ENCODE assay signal across 17 cellular contexts in the genomic region with DNA sequence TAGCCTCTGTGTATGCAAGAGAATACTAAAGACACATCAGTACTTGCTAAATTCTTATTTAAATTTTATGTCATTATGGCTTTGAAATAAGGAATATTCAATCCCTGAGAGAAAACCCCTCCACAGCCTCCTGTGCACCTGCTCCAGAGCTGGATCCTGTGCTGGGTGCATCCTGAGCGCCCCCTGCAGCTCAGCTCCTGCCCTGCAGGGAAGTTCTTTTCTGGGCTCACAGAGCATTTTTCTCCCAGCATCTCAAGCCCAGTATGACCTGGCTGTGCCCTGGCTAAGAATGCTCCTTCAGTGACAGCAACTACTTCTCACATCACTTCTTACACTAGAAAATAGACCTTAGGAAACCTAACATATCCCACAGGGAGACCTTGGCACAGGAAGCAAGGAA.
DNase-seq lines count a peak whose midpoint lies in the region; ATAC-seq and TF ChIP-seq lines count a peak whose summit lies in the region.
"Had no signal": no experiment of that assay in that cellular context is flagged by ENCODE, and none has a peak within 500 bp of the region (broad histone marks: within the 10 kb centered on the region; RNA-seq: fewer than 3 reads in every experiment).

No MANE protein-coding gene starts in this region.

- intact Hi-C loops in natural killer cell (cut with micrococcal nuclease) = loop anchor here (2.0 to 10.0 kb wide), 2 partner anchors 77 to 233 kb away; no protein-coding TSS in a partner anchor

- DNase-seq in activated gamma-delta T cell treated with Interleukin-2 at 50 U/mL for 16 hours (peak; percentile 22), activated gamma-delta T cell (lab: John Stamatoyannopoulos, UW) (no peak), natural killer cell (no peak), Karpas-422 (no peak), NCI-H128 (lab: John Stamatoyannopoulos, UW; ENCODE audit: unreplicated experiment) (no peak)
- peak; percentile 26 for DNase-seq in activated T-cell treated with anti-CD3 and anti-CD28 coated beads, Interleukin-2, amount 50 U/mL, for 4 hours
- DNase-seq: GOT3; Kasumi-1; NCI-H146; NCI-H2107; NCI-H226; NCI-H526; NK-92 treated with Interleukin-12 subunit alpha and Interleukin-12 subunit beta, amount 100 ng/mL, for 24 hours had no signal

- H3K4me3 Mint-ChIP-seq in activated T-cell treated with anti-CD3 and anti-CD28 coated beads, Interleukin-2, amount 50 U/mL, for 4 hours = no peak overlapping the region
- peak overlapping the region; percentile 77 for H3K4me3 Mint-ChIP-seq in natural killer cell
- H3K4me3 Mint-ChIP-seq: CD4-positive, alpha-beta T cell had no signal

- H3K9ac ChIP-seq in Loucy (ENCODE audit: low read depth, low read length, poor library complexity, severe bottlenecking) (no peak overlapping the region), Karpas-422 (ENCODE audit: low read length) (no peak overlapping the region)

- H3K9me2 ChIP-seq in Loucy (replicated peaks; ENCODE audit: low read depth, low read length) (no peaks in the 10 kb centered on the region), Karpas-422 (replicated peaks; ENCODE audit: insufficient read depth, low read length) (no peaks in the 10 kb centered on the region)

- no peaks in the 10 kb centered on the region for H3K36me3 Mint-ChIP-seq in activated T-cell treated with anti-CD3 and anti-CD28 coated beads, Interleukin-2, amount 50 U/mL, for 4 hours (ENCODE audit: insufficient read depth)
- no peaks in the 10 kb centered on the region for H3K36me3 Mint-ChIP-seq in natural killer cell

- no peak for ATAC-seq in activated T-cell treated with anti-CD3 and anti-CD28 coated beads, Interleukin-2, amount 50 U/mL, for 4 hours
- ATAC-seq in natural killer cell (no peak), HG03135 (IDR thresholded peaks at IDR 0.05; ENCODE audit: unreplicated experiment) (no peak)

- H3F3A ChIP-seq in Loucy (ENCODE audit: low read depth) = no peaks in the 10 kb centered on the region

- peaks cover 60% of the 10 kb centered on the region for H3K4me1 ChIP-seq in Loucy (ENCODE audit: insufficient read depth, low read length, poor library complexity, severe bottlenecking)
- H3K4me1 ChIP-seq in Karpas-422 (ENCODE audit: low read length) = no peaks in the 10 kb centered on the region
- H3K4me1 ChIP-seq: SJSA1 had no signal

- H4K20me1 ChIP-seq in Loucy (ENCODE audit: insufficient read depth, low read length, poor library complexity, severe bottlenecking) = no peaks in the 10 kb centered on the region
- no peaks in the 10 kb centered on the region for H4K20me1 ChIP-seq in Karpas-422 (ENCODE audit: insufficient read depth, low read depth, low read length)

- H3K4me2 ChIP-seq in Loucy (ENCODE audit: low read depth, low read length, poor library complexity, severe bottlenecking) (no peak overlapping the region), Karpas-422 (ENCODE audit: low read depth, low read length, poor library complexity, severe bottlenecking) (no peak overlapping the region)

- H3K79me2 ChIP-seq in Loucy (ENCODE audit: insufficient read depth, low read length) = no peaks in the 10 kb centered on the region
- H3K79me2 ChIP-seq in Karpas-422 (ENCODE audit: low read length) = no peaks in the 10 kb centered on the region

- H2AFZ ChIP-seq in Loucy (ENCODE audit: low read length) (no peak overlapping the region), Karpas-422 (ENCODE audit: low read length) (no peak overlapping the region)

- peak overlapping the region; percentile 69 to 86 for H3K27ac Mint-ChIP-seq in natural killer cell
- H3K27ac Mint-ChIP-seq: CD4-positive, alpha-beta T cell had no signal

- no peaks in the 10 kb centered on the region for H3K9me3 ChIP-seq in Loucy (ENCODE audit: insufficient read depth, low read depth, low read length)
- no peaks in the 10 kb centered on the region for H3K9me3 ChIP-seq in Karpas-422 (ENCODE audit: low read length)
- H3K9me3 ChIP-seq: SJSA1 had no signal

- H3K36me3 ChIP-seq in Loucy (ENCODE audit: insufficient read depth, low read length) = no peaks in the 10 kb centered on the region
- no peaks in the 10 kb centered on the region for H3K36me3 ChIP-seq in Karpas-422 (ENCODE audit: insufficient read depth, low read length)
- H3K36me3 ChIP-seq: SJSA1 had no signal

- no peaks in the 10 kb centered on the region for H3K4me1 Mint-ChIP-seq in activated T-cell treated with anti-CD3 and anti-CD28 coated beads, Interleukin-2, amount 50 U/mL, for 4 hours (ENCODE audit: low read depth)
- H3K4me1 Mint-ChIP-seq in natural killer cell = peaks cover 14 to 68% of the 10 kb centered on the region in 2 donors

- TF ChIP-seq CTCF in Loucy (conservative IDR thresholded peaks at IDR 0.05; ENCODE audit: low read length) (peak; percentile 80), natural killer cell (IDR thresholded peaks at IDR 0.05) (peak; percentile 66)

- H3K27ac ChIP-seq in Karpas-422 (ENCODE audit: low read length) = no peak overlapping the region
- H3K27ac ChIP-seq: SJSA1 had no signal

- no peak overlapping the region for H3K4me3 ChIP-seq in Loucy (ENCODE audit: low read length, poor library complexity, severe bottlenecking)
- H3K4me3 ChIP-seq in Karpas-422 (ENCODE audit: low read length) = no peak overlapping the region
- H3K4me3 ChIP-seq: SJSA1 had no signal

- H3K27me3 Mint-ChIP-seq in activated T-cell treated with anti-CD3 and anti-CD28 coated beads, Interleukin-2, amount 50 U/mL, for 4 hours (ENCODE audit: low read depth) = no peaks in the 10 kb centered on the region
- H3K27me3 Mint-ChIP-seq in natural killer cell (ENCODE audit: low read depth in 2 of 2) = no peaks in the 10 kb centered on the region
- H3K27me3 Mint-ChIP-seq: CD4-positive, alpha-beta T cell had no signal

- no peaks in the 10 kb centered on the region for H3K9me3 Mint-ChIP-seq in activated T-cell treated with anti-CD3 and anti-CD28 coated beads, Interleukin-2, amount 50 U/mL, for 4 hours
- no peaks in the 10 kb centered on the region for H3K9me3 Mint-ChIP-seq in natural killer cell
- H3K9me3 Mint-ChIP-seq: CD4-positive, alpha-beta T cell had no signal

- H3K27me3 ChIP-seq in Loucy (ENCODE audit: insufficient read depth, low read length, poor library complexity, severe bottlenecking) (no peaks in the 10 kb centered on the region), Karpas-422 (ENCODE audit: low read length) (no peaks in the 10 kb centered on the region)
- H3K27me3 ChIP-seq: SJSA1 had no signal

Comparison
In these comparisons a context has a peak if more than half of its experiments do, and no peak if none do; other contexts are left out.
1. DNase-seq: peak in activated gamma-delta T cell treated with Interleukin-2 at 50 U/mL for 16 hours (single experiment) and activated T-cell treated with anti-CD3 and anti-CD28 coated beads, Interleukin-2, amount 50 U/mL, for 4 hours (single experiment); none in activated gamma-delta T cell (single experiment), natural killer cell (single experiment), Karpas-422 (single experiment) and NCI-H128 (single experiment).